In the genomic region with DNA sequence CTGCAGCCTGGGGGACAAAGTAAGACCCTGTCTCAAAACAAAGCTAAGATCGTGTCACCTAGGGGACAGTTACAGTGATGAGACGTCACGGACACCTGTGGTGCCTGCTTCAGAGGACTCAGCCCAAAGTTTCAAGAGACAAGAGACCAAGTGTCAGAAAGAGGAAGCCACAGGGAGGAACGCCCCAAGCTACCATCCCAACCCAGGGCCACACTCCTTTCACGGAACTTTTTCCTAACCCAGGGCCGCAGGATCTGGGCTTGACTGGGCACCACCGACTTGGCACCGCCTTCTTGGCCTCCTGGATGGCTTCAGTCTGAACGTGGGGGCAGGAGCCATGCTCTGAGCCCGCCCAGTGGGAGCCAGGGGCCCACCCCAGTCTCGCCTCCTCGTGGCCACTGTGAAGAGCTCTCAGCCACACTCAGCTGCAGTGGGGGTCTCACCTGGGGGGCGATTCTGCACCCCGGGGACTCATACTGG, we compare ENCODE assay signal across 10 cellular contexts. TPM values are rescaled to one million over a fixed set of nuclear protein-coding genes. Genes with fewer than 3 reads are reported as not detected.
DNase-seq lines count a peak whose midpoint lies in the region; FAIRE-seq and TF ChIP-seq lines count a peak whose summit lies in the region.
"Had no signal": no experiment of that assay in that cellular context is flagged by ENCODE, and none has a peak within 500 bp of the region (broad histone marks: within the 10 kb centered on the region; RNA-seq: fewer than 3 reads in every experiment).

No MANE protein-coding gene starts in this region.

- H3K9me3 ChIP-seq in mesenchymal stem cell (ENCODE audit: control insufficient read depth, low read length) = no peaks in the 10 kb centered on the region

- WGBS in mesenchymal stem cell = 96% methylated on average over 14 of the region's 14 CpGs

- H3K23ac ChIP-seq in mesenchymal stem cell (ENCODE audit: low read length in 2 of 2) = no peak overlapping the region

- no peak overlapping the region for H2AFZ ChIP-seq in mesenchymal stem cell (ENCODE audit: low read depth, low read length)

- H2BK15ac ChIP-seq in mesenchymal stem cell (ENCODE audit: low read depth, poor library complexity, severe bottlenecking) = no peak overlapping the region

- H3K36me3 ChIP-seq in mesenchymal stem cell (ENCODE audit: control insufficient read depth in 1 of 2, insufficient read depth in 2 of 2, low read depth in 1 of 2, low read length in 2 of 2) = peaks cover 20 to 31% of the 10 kb centered on the region in 2 experiments

- no peak overlapping the region for H3K27ac ChIP-seq in mesenchymal stem cell (ENCODE audit: low read length, poor library complexity, severe bottlenecking)

- TF ChIP-seq POLR2A in GM12891 (IDR thresholded peaks at IDR 0.05; ENCODE audit: low read depth, low read length) = peak; percentile 47; the same call in 1 of the 2 replicates

- peaks cover 3% of the 10 kb centered on the region for H3K27me3 Mint-ChIP-seq in IgD-negative memory B cell
- H3K27me3 Mint-ChIP-seq in activated naive CD8-positive, alpha-beta T cell = no peaks in the 10 kb centered on the region
- H3K27me3 Mint-ChIP-seq in osteocyte (ENCODE audit: unreplicated experiment) = no peaks in the 10 kb centered on the region
- no peaks in the 10 kb centered on the region for H3K27me3 Mint-ChIP-seq in mesothelial cell of epicardium (ENCODE audit: low read depth)

- no peak overlapping the region for H3K14ac ChIP-seq in mesenchymal stem cell (ENCODE audit: low read length in 2 of 2)

- no peak overlapping the region for H3K4me3 ChIP-seq in mesenchymal stem cell (ENCODE audit: insufficient read depth in 1 of 2, low read depth in 1 of 2, low read length in 2 of 2)
- H3K4me3 ChIP-seq: smooth muscle cell had no signal

- no peak overlapping the region for H2BK12ac ChIP-seq in mesenchymal stem cell (ENCODE audit: low read length in 2 of 2)

- peaks cover 0 to 4% (median 0%) of the 10 kb centered on the region in 3 donors for H3K9me3 Mint-ChIP-seq in IgD-negative memory B cell
- H3K9me3 Mint-ChIP-seq in activated naive CD8-positive, alpha-beta T cell (ENCODE audit: low read depth) = no peaks in the 10 kb centered on the region
- H3K9me3 Mint-ChIP-seq in osteocyte (ENCODE audit: unreplicated experiment) = no peaks in the 10 kb centered on the region
- no peaks in the 10 kb centered on the region for H3K9me3 Mint-ChIP-seq in mesothelial cell of epicardium

- H3K4me1 ChIP-seq in mesenchymal stem cell (ENCODE audit: control insufficient read depth, insufficient read depth, low read depth, low read length) = peaks cover 47% of the 10 kb centered on the region

- H4K8ac ChIP-seq in mesenchymal stem cell (ENCODE audit: low read length) = no peak overlapping the region

- H3K4ac ChIP-seq in mesenchymal stem cell (ENCODE audit: low read depth in 1 of 2, low read length in 2 of 2) = no peak overlapping the region

- H3K18ac ChIP-seq in mesenchymal stem cell (ENCODE audit: low read depth in 1 of 2, low read length in 2 of 2) = no peak overlapping the region

- H2BK120ac ChIP-seq in mesenchymal stem cell (ENCODE audit: low read depth, low read length) = no peak overlapping the region

- no peaks in the 10 kb centered on the region for H3K27me3 ChIP-seq in mesenchymal stem cell (ENCODE audit: control insufficient read depth in 1 of 2, insufficient read depth in 1 of 2, low read length in 2 of 2)

- H4K91ac ChIP-seq in mesenchymal stem cell (ENCODE audit: low read length) = no peak overlapping the region

- H3K36me3 Mint-ChIP-seq in IgD-negative memory B cell = peaks cover 9% of the 10 kb centered on the region
- H3K36me3 Mint-ChIP-seq in activated naive CD8-positive, alpha-beta T cell = peaks cover 4% of the 10 kb centered on the region
- H3K36me3 Mint-ChIP-seq in osteocyte (ENCODE audit: unreplicated experiment) = peaks cover 6% of the 10 kb centered on the region
- peaks cover 4% of the 10 kb centered on the region for H3K36me3 Mint-ChIP-seq in mesothelial cell of epicardium

- no peak overlapping the region for H3K9ac ChIP-seq in mesenchymal stem cell (ENCODE audit: low read length)

- TF ChIP-seq CTCF in osteocyte (IDR thresholded peaks at IDR 0.05) = no peak
- TF ChIP-seq CTCF in mesothelial cell of epicardium (IDR thresholded peaks at IDR 0.05; ENCODE audit: unreplicated experiment) = no peak

- H3K4me2 ChIP-seq in mesenchymal stem cell (ENCODE audit: low read length, poor library complexity, severe bottlenecking) = no peak overlapping the region
- H3K4me2 ChIP-seq: smooth muscle cell had no signal

- H3K4me1 Mint-ChIP-seq in IgD-negative memory B cell (peaks cover 50 to 59% (median 51%) of the 10 kb centered on the region in 3 donors), osteocyte (ENCODE audit: unreplicated experiment) (peaks cover 42% of the 10 kb centered on the region), mesothelial cell of epicardium (peaks cover 17% of the 10 kb centered on the region)
- H3K4me1 Mint-ChIP-seq in activated naive CD8-positive, alpha-beta T cell (ENCODE audit: low read depth) = peaks cover 68% of the 10 kb centered on the region

- DNase-seq in GM12891 (ENCODE audit: insufficient read length, low spot score) (no peak), osteocyte (ENCODE audit: extremely low spot score, unreplicated experiment) (no peak), mesothelial cell of epicardium (ENCODE audit: low spot score in 2 of 2, unreplicated experiment in 2 of 2) (no peak), NCI-H2227 treated with DMSO at 0.1 percent for 48 hours (lab: John Stamatoyannopoulos, UW) (no peak), mesenchymal stem cell (no peak), T-helper 9 cell (no peak)
- DNase-seq: NCI-H1105 had no signal

- H3K79me1 ChIP-seq in mesenchymal stem cell (replicated peaks; ENCODE audit: low read length, poor library complexity, severe bottlenecking) = peaks cover 19% of the 10 kb centered on the region

- H2AK5ac ChIP-seq in mesenchymal stem cell (ENCODE audit: low read length, severe bottlenecking) = no peak overlapping the region

- H3K27ac Mint-ChIP-seq in IgD-negative memory B cell (peak overlapping the region; percentile 100), osteocyte (ENCODE audit: unreplicated experiment) (peak overlapping the region; percentile 60), mesothelial cell of epicardium (no peak overlapping the region)
- H3K27ac Mint-ChIP-seq in activated naive CD8-positive, alpha-beta T cell = peak overlapping the region; percentile 86

- peak; percentile 48 for FAIRE-seq in GM12891 (lab: Jason Lieb, UNC)

- no peak overlapping the region for H2BK5ac ChIP-seq in mesenchymal stem cell (ENCODE audit: low read depth, low read length, poor library complexity, severe bottlenecking)

- H3K4me3 Mint-ChIP-seq in IgD-negative memory B cell = peak overlapping the region; percentile 76 to 100 (median 97)
- H3K4me3 Mint-ChIP-seq in activated naive CD8-positive, alpha-beta T cell = peak overlapping the region; percentile 62
- H3K4me3 Mint-ChIP-seq in osteocyte (ENCODE audit: unreplicated experiment) = no peak overlapping the region
- no peak overlapping the region for H3K4me3 Mint-ChIP-seq in mesothelial cell of epicardium

TF ChIP-seq in GM12891, 5 proteins besides CTCF, POLR2A, EP300 and RAD21:
- no peak for TF ChIP-seq POU2F2 (IDR thresholded peaks at IDR 0.05; ENCODE audit: low read depth, low read length)
- peak; percentile 94 for TF ChIP-seq SPI1 (IDR thresholded peaks at IDR 0.05; ENCODE audit: low read depth, low read length)
- TF ChIP-seq PAX5 (IDR thresholded peaks at IDR 0.05; ENCODE audit: insufficient read depth, low read length, severe bottlenecking) = no peak

RNA-seq across cellular contexts. Expression of gene MOB3A, which starts 8.5 kb away (rescaled TPM):
- polyA plus RNA-seq in GM12891 (2012; ENCODE audit: low read depth, missing spikeins) = 112 TPM
- 136 TPM for polyA plus RNA-seq in IgD-negative memory B cell
- total RNA-seq in osteocyte (50.6 and 54.2 TPM in 2 replicates), mesothelial cell of epicardium (33.0 to 34.7 TPM (median 34.1 TPM) in 3 replicates)
- 48.9 TPM for polyA plus RNA-seq in mesenchymal stem cell (2013, experiment 1 of 2)
- 47.9 TPM for polyA plus RNA-seq in mesenchymal stem cell (2013, experiment 2 of 2)

RNA-seq across cellular contexts. Expression of gene IZUMO4, which starts 9.1 kb away (rescaled TPM):
- polyA plus RNA-seq in GM12891 (2012; ENCODE audit: low read depth, missing spikeins) = 47.3 TPM
- polyA plus RNA-seq in IgD-negative memory B cell = 0.83 TPM
- 3.8 and 4.8 TPM in 2 replicates for total RNA-seq in osteocyte
- 11.0 to 14.4 TPM (median 13.8 TPM) in 3 replicates for total RNA-seq in mesothelial cell of epicardium
- 2.2 TPM for polyA plus RNA-seq in mesenchymal stem cell (2013, experiment 1 of 2)
- 2.1 TPM for polyA plus RNA-seq in mesenchymal stem cell (2013, experiment 2 of 2)

RNA-seq across cellular contexts. Expression of gene MKNK2, which starts 36.6 kb away (rescaled TPM):
- polyA plus RNA-seq in GM12891 (2012; ENCODE audit: low read depth, missing spikeins) = 178 TPM
- 83.9 TPM for polyA plus RNA-seq in IgD-negative memory B cell
- 81.3 and 83.3 TPM in 2 replicates for total RNA-seq in osteocyte
- 92.6 to 97.1 TPM (median 95.9 TPM) in 3 replicates for total RNA-seq in mesothelial cell of epicardium
- polyA plus RNA-seq in mesenchymal stem cell (2013, experiment 1 of 2) = 126 TPM
- polyA plus RNA-seq in mesenchymal stem cell (2013, experiment 2 of 2) = 128 TPM

Comparison
In these comparisons a context has a peak if more than half of its experiments do, and no peak if none do; other contexts are left out.
1. H3K4me3 Mint-ChIP-seq: peak in IgD-negative memory B cell (4 of 4) and activated naive CD8-positive, alpha-beta T cell (single experiment); none in osteocyte (single experiment) and mesothelial cell of epicardium (single experiment).